ENCODE assay signal across 31 cellular contexts in genomic region chr12:107805488-107806180, GRCh38. TPM values are rescaled to one million over a fixed set of nuclear protein-coding genes. Genes with fewer than 3 reads are reported as not detected.
"Had no signal": no experiment of that assay in that cellular context is flagged by ENCODE, and none has a peak within 500 bp of the region (broad histone marks: within the 10 kb centered on the region; RNA-seq: fewer than 3 reads in every experiment).

No MANE protein-coding gene starts in this region.

- H2AFZ ChIP-seq: parathyroid adenoma had no signal

- H3K4me1 Mint-ChIP-seq: immature natural killer cell had no signal

- H3K27me3 ChIP-seq: left lung, right lobe of liver, testis, thyroid gland, transverse colon, upper lobe of left lung had no signal

- ATAC-seq: heart left ventricle; left colon; left lung; naive thymus-derived CD8-positive, alpha-beta T cell; psoas muscle had no signal

- H3K9ac ChIP-seq: parathyroid adenoma had no signal

- H3K36me3 Mint-ChIP-seq: immature natural killer cell; naive thymus-derived CD8-positive, alpha-beta T cell had no signal

- H3K4me2 ChIP-seq: smooth muscle cell had no signal

- H3K9me3 Mint-ChIP-seq: immature natural killer cell; naive thymus-derived CD8-positive, alpha-beta T cell had no signal

- H3K36me3 ChIP-seq: heart left ventricle, left lung, lower lobe of right lung, right lobe of liver, stomach, thyroid gland, transverse colon, upper lobe of left lung had no signal

- H3K4me3 Mint-ChIP-seq: immature natural killer cell; naive thymus-derived CD8-positive, alpha-beta T cell had no signal

- H3K4me1 ChIP-seq: heart left ventricle, left lung, lower lobe of right lung, parathyroid adenoma, psoas muscle, right lobe of liver, stomach, testis, thyroid gland, transverse colon, upper lobe of left lung had no signal

- H3K27ac Mint-ChIP-seq: immature natural killer cell; naive thymus-derived CD8-positive, alpha-beta T cell had no signal

- H3K4me3 ChIP-seq: heart left ventricle, left lung, lower lobe of right lung, psoas muscle, right lobe of liver, smooth muscle cell, stomach, testis, thyroid gland, transverse colon, upper lobe of left lung had no signal

- H3K9me3 ChIP-seq: heart left ventricle, left lung, lower lobe of right lung, psoas muscle, right lobe of liver, stomach, testis, thyroid gland, transverse colon, upper lobe of left lung had no signal

- DNase-seq: heart left ventricle; hypothalamus; immature natural killer cell; kidney; left colon; left lung; lower lobe of right lung; mammary epithelial cell; mesenchymal stem cell; naive thymus-derived CD8-positive, alpha-beta T cell; nucleus accumbens; psoas muscle; right lobe of liver; stimulated activated CD4-positive, alpha-beta T cell treated with anti-CD3 and anti-CD28 coated beads, Interleukin-1b, Interleukin-23, amount 100 ng/mL, for 48 hours; stimulated activated CD4-positive, alpha-beta T cell treated with anti-CD3 and anti-CD28 coated beads, Interleukin-2, amount 100 ng/mL, for 48 hours; stimulated activated CD4-positive, alpha-beta T cell treated with anti-CD3 and anti-CD28 coated beads, Interleukin-4, amount 100 ng/mL, for 4 hours; stimulated activated CD8-positive, alpha-beta memory T cell treated with anti-CD3 and anti-CD28 coated beads, Interleukin-4, amount 100 ng/mL, for 48 hours; stimulated activated naive CD4-positive, alpha-beta T cell; stomach; testis; thyroid gland; transverse colon had no signal

- H3K27ac ChIP-seq: heart left ventricle, left lung, lower lobe of right lung, parathyroid adenoma, psoas muscle, right lobe of liver, stomach, testis, thyroid gland, transverse colon, upper lobe of left lung had no signal

RNA-seq across cellular contexts. Expression of gene ASCL4, which starts 31.1 kb away (rescaled TPM):
- total RNA-seq: heart left ventricle; kidney; left colon; left lung; lower lobe of right lung; mammary epithelial cell; mucosa of gallbladder; naive thymus-derived CD8-positive, alpha-beta T cell; osteoblast; posterior vena cava; psoas muscle; right lobe of liver; skeletal muscle tissue; smooth muscle cell; stomach; thyroid gland; transverse colon; upper lobe of left lung had no signal
- polyA plus RNA-seq: heart left ventricle; immature natural killer cell; liver; mammary epithelial cell; naive thymus-derived CD8-positive, alpha-beta T cell; neural cell; psoas muscle; smooth muscle cell had no signal
